Comparison of ENCODE assay signal across 12 cellular contexts in the genomic region with DNA sequence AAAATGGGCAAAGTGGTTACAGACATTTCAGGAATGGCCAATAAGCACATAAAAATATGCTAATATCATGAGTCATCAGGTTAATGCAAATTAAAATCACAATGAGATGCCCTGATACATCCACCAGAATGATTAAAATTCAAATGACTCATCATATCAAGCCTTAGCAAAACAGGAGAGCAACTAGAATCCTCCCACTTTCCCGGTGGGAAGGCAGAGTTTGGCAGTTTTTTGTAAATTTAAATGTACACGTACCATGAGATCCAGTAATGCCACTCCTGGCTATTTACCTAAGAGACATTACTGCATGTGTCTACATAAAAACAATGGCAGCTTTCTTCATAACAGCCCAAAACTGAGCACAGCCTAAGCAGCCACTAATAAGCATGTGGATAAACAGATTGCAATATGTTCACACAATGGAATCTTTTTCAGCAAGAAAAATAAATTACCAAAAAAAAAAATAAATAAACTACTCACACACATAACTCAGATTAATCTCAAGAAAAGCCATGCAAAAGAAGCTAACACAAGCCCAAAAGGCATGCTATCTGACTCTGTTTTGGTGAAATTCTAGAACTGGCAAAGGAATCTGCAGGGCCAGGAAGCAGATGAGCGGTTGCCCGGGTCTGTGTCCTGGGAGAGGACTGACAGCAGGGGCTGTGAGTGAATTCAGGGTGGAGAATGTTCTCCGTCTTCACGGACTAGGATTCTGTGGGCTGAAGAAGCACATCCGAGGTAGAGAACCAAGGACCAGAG. TPM values are rescaled to one million over a fixed set of nuclear protein-coding genes. Genes with fewer than 3 reads are reported as not detected.
A peak's percentile ranks its signal among the peaks of the same experiment; 100 is the strongest.
DNase-seq lines count a peak whose midpoint lies in the region; ATAC-seq and TF ChIP-seq lines count a peak whose summit lies in the region.
"Had no signal": no experiment of that assay in that cellular context is flagged by ENCODE, and none has a peak within 500 bp of the region (broad histone marks: within the 10 kb centered on the region; RNA-seq: fewer than 3 reads in every experiment).

No MANE protein-coding gene starts in this region.

- WGBS in ovary, 3 donors, result 15 to 35% (median 24%) methylated on average over 7 of the region's 7 CpGs

- no peaks in the 10 kb centered on the region for H3K4me1 Mint-ChIP-seq in activated CD8-positive, alpha-beta T cell treated with anti-CD3 and anti-CD28 coated beads, Interleukin-2, amount 10 ng/mL, durations not matched to agents 7 days and 5 days (ENCODE audit: low read depth)

- no peaks in the 10 kb centered on the region for H3K27me3 Mint-ChIP-seq in activated CD8-positive, alpha-beta T cell treated with anti-CD3 and anti-CD28 coated beads, Interleukin-2, amount 10 ng/mL, durations not matched to agents 7 days and 5 days (ENCODE audit: low read depth)

- H3K36me3 ChIP-seq in Karpas-422 (ENCODE audit: insufficient read depth, low read length) (no peaks in the 10 kb centered on the region), ovary (no peaks in the 10 kb centered on the region)

- H3K27me3 ChIP-seq in Karpas-422 (ENCODE audit: low read length), result no peaks in the 10 kb centered on the region
- H3K27me3 ChIP-seq in ovary, result no peaks in the 10 kb centered on the region

- H3K4me3 Mint-ChIP-seq in activated CD8-positive, alpha-beta T cell treated with anti-CD3 and anti-CD28 coated beads, Interleukin-2, amount 10 ng/mL, durations not matched to agents 7 days and 5 days, result no peak overlapping the region

- H3K4me1 ChIP-seq in Karpas-422 (ENCODE audit: low read length) (no peaks in the 10 kb centered on the region), ovary (ENCODE audit: insufficient read depth) (peaks cover 6% of the 10 kb centered on the region)

- no peak overlapping the region for H3K4me2 ChIP-seq in Karpas-422 (ENCODE audit: low read depth, low read length, poor library complexity, severe bottlenecking)
- H3K4me2 ChIP-seq: KMS-11 had no signal

- H3K36me3 Mint-ChIP-seq in activated CD8-positive, alpha-beta T cell treated with anti-CD3 and anti-CD28 coated beads, Interleukin-2, amount 10 ng/mL, durations not matched to agents 7 days and 5 days (ENCODE audit: low read depth), result peaks cover 5% of the 10 kb centered on the region

- no peaks in the 10 kb centered on the region for H3K79me2 ChIP-seq in Karpas-422 (ENCODE audit: low read length)

- TF ChIP-seq EP300 in ovary (IDR thresholded peaks at IDR 0.05), result no peak

- no peak for TF ChIP-seq CTCF in ovary (IDR thresholded peaks at IDR 0.05)

- H3K4me3 ChIP-seq in Karpas-422 (ENCODE audit: low read length) (no peak overlapping the region), ovary (no peak overlapping the region)

- H3K27ac Mint-ChIP-seq in activated CD8-positive, alpha-beta T cell treated with anti-CD3 and anti-CD28 coated beads, Interleukin-2, amount 10 ng/mL, durations not matched to agents 7 days and 5 days, result no peak overlapping the region

- no peaks in the 10 kb centered on the region for H4K20me1 ChIP-seq in Karpas-422 (ENCODE audit: insufficient read depth, low read depth, low read length)

- intact Hi-C loops in ovary (cut with DNase I), result no loop called here

- H3K9me3 ChIP-seq in Karpas-422 (ENCODE audit: low read length), result no peaks in the 10 kb centered on the region
- no peaks in the 10 kb centered on the region for H3K9me3 ChIP-seq in ovary

- no peak overlapping the region for H2AFZ ChIP-seq in Karpas-422 (ENCODE audit: low read length)

- no peak for ATAC-seq in activated CD8-positive, alpha-beta T cell treated with anti-CD3 and anti-CD28 coated beads, Interleukin-2, amount 10 ng/mL, durations not matched to agents 7 days and 5 days
- no peak for ATAC-seq in HG03095 (IDR thresholded peaks at IDR 0.05; ENCODE audit: unreplicated experiment)

- peaks cover 6% of the 10 kb centered on the region for H3K9me3 Mint-ChIP-seq in activated CD8-positive, alpha-beta T cell treated with anti-CD3 and anti-CD28 coated beads, Interleukin-2, amount 10 ng/mL, durations not matched to agents 7 days and 5 days (ENCODE audit: insufficient read depth)

- H3K9me2 ChIP-seq in Karpas-422 (replicated peaks; ENCODE audit: insufficient read depth, low read length), result no peaks in the 10 kb centered on the region

- no peak overlapping the region for H3K27ac ChIP-seq in Karpas-422 (ENCODE audit: low read length)
- peak overlapping the region in 1 of 2 donors; percentile 3 for H3K27ac ChIP-seq in ovary
- H3K27ac ChIP-seq: KMS-11 had no signal

- H3K9ac ChIP-seq in Karpas-422 (ENCODE audit: low read length), result no peak overlapping the region
- H3K9ac ChIP-seq: KMS-11 had no signal

- POLR2A ChIA-PET in activated CD8-positive, alpha-beta T cell treated with anti-CD3 and anti-CD28 coated beads, Interleukin-2, amount 10 ng/mL, durations not matched to agents 7 days and 5 days (lab: Charles Lee), result no interaction called here

- CTCF ChIA-PET in activated CD8-positive, alpha-beta T cell treated with anti-CD3 and anti-CD28 coated beads, Interleukin-2, amount 10 ng/mL, durations not matched to agents 7 days and 5 days (lab: Charles Lee), result no interaction called here

- DNase-seq in COLO829 (ENCODE audit: low spot score) (peak; percentile 82), NCI-H146 treated with DMSO at 0.1 percent for 48 hours (lab: John Stamatoyannopoulos, UW; ENCODE audit: unreplicated experiment) (peak; percentile 9), cerebellar cortex (ENCODE audit: low spot score) (peak; percentile 46), myocyte (ENCODE audit: low read depth) (peak; percentile 82), Karpas-422 (no peak), ovary (no peak)
- no peak for DNase-seq in activated CD8-positive, alpha-beta T cell treated with anti-CD3 and anti-CD28 coated beads, Interleukin-2, amount 10 ng/mL, durations not matched to agents 7 days and 5 days
- DNase-seq: anterior cingulate cortex, midbrain, T-helper 1 cell had no signal

- no peak for TF ChIP-seq POLR2A in ovary (IDR thresholded peaks at IDR 0.05)

RNA-seq across cellular contexts. Expression of a gene that starts 48.8 kb away (rescaled TPM):
- total RNA-seq in myocyte, result 30.8 and 50.5 TPM in 2 replicates
- 43.2 TPM for polyA plus RNA-seq in myocyte (2012)
- not detected in 2 replicates for total RNA-seq in Karpas-422 (2014; rRNA removed; shearing (Covaris generic); ENCODE audit: low replicate concordance)
- total RNA-seq in activated CD8-positive, alpha-beta T cell treated with anti-CD3 and anti-CD28 coated beads, Interleukin-2, amount 10 ng/mL, durations not matched to agents 7 days and 5 days, result 1 to 10 TPM; 5.3 to 6.2 TPM
- total RNA-seq in ovary, result 10 to 100 TPM in 6 of 7 donors, 1 to 10 TPM in 1; 8.6 to 42.3 (median 24.5) TPM
- polyA plus RNA-seq in ovary, result 10 to 100 TPM; 11.4 to 16.6 TPM

Comparison
In these comparisons a context has a peak if more than half of its experiments do, and no peak if none do; other contexts are left out.
1. DNase-seq: peak in COLO829 (single experiment), NCI-H146 treated with DMSO at 0.1 percent for 48 hours (single experiment), cerebellar cortex (single experiment) and myocyte (single experiment); none in Karpas-422 (single experiment), activated CD8-positive, alpha-beta T cell treated with anti-CD3 and anti-CD28 coated beads, Interleukin-2, amount 10 ng/mL, durations not matched to agents 7 days and 5 days (single experiment) and ovary (0 of 5).